In genomic region chr20:20881808-20882207, GRCh38 we compare ENCODE assay signal across 8 cellular contexts.
"Had no signal": no experiment of that assay in that cellular context is flagged by ENCODE, and none has a peak within 500 bp of the region (broad histone marks: within the 10 kb centered on the region; RNA-seq: fewer than 3 reads in every experiment).

No MANE protein-coding gene starts in this region.

- FAIRE-seq: G401.6, GM12878, GM12891, GM12892, GM18507, GM19239 had no signal

- DNase-seq: GDM1, GF-D8 had no signal

- ATAC-seq: GM12878 had no signal

- H3K4me3 ChIP-seq: GM12878 had no signal
